In genomic region chr2:121242175-121242875, GRCh38 we compare ENCODE assay signal across 23 cellular contexts. TPM values are rescaled to one million over a fixed set of nuclear protein-coding genes. Genes with fewer than 3 reads are reported as not detected.
"Had no signal": no experiment of that assay in that cellular context is flagged by ENCODE, and none has a peak within 500 bp of the region (broad histone marks: within the 10 kb centered on the region; RNA-seq: fewer than 3 reads in every experiment).

No MANE protein-coding gene starts in this region.

- H3K36me3 Mint-ChIP-seq: activated CD4-positive, alpha-beta memory T cell treated with anti-CD3 and anti-CD28 coated beads for 36 hours; natural killer cell; stimulated activated memory B cell treated with anti-CD40 and anti-IgM and Interleukin-4, amounts not matched to agents 10 μg/mL and 1 μg/mL and 100 μg/mL, for 72 hours had no signal

- H3K27me3 Mint-ChIP-seq: activated CD4-positive, alpha-beta memory T cell treated with anti-CD3 and anti-CD28 coated beads for 36 hours; activated naive CD8-positive, alpha-beta T cell treated with anti-CD3 and anti-CD28 coated beads, Interleukin-2, amount 50 U/mL, for 24 hours; stimulated activated memory B cell treated with anti-CD40 and anti-IgM and Interleukin-4, amounts not matched to agents 10 μg/mL and 1 μg/mL and 100 μg/mL, for 72 hours had no signal

- H3K9me3 Mint-ChIP-seq: activated CD4-positive, alpha-beta memory T cell treated with anti-CD3 and anti-CD28 coated beads for 36 hours; activated naive CD8-positive, alpha-beta T cell treated with anti-CD3 and anti-CD28 coated beads, Interleukin-2, amount 50 U/mL, for 24 hours; natural killer cell; stimulated activated memory B cell treated with anti-CD40 and anti-IgM and Interleukin-4, amounts not matched to agents 10 μg/mL and 1 μg/mL and 100 μg/mL, for 72 hours had no signal

- H3K27me3 ChIP-seq: body of pancreas, stomach, suprapubic skin, upper lobe of left lung had no signal

- H3K4me3 Mint-ChIP-seq: activated CD4-positive, alpha-beta memory T cell treated with anti-CD3 and anti-CD28 coated beads for 36 hours; activated naive CD8-positive, alpha-beta T cell treated with anti-CD3 and anti-CD28 coated beads, Interleukin-2, amount 50 U/mL, for 24 hours; natural killer cell; stimulated activated memory B cell treated with anti-CD40 and anti-IgM and Interleukin-4, amounts not matched to agents 10 μg/mL and 1 μg/mL and 100 μg/mL, for 72 hours; T-helper 17 cell had no signal

- H3K27ac Mint-ChIP-seq: activated CD4-positive, alpha-beta memory T cell treated with anti-CD3 and anti-CD28 coated beads for 36 hours; activated naive CD8-positive, alpha-beta T cell treated with anti-CD3 and anti-CD28 coated beads, Interleukin-2, amount 50 U/mL, for 24 hours; natural killer cell; stimulated activated memory B cell treated with anti-CD40 and anti-IgM and Interleukin-4, amounts not matched to agents 10 μg/mL and 1 μg/mL and 100 μg/mL, for 72 hours; T-helper 17 cell had no signal

- H3K9me3 ChIP-seq: body of pancreas, stomach, suprapubic skin, upper lobe of left lung had no signal

- H3K4me3 ChIP-seq: body of pancreas, stomach, suprapubic skin, upper lobe of left lung had no signal

- H3K4me1 ChIP-seq: body of pancreas, parathyroid adenoma, stomach, suprapubic skin, upper lobe of left lung had no signal

- H3K4me1 Mint-ChIP-seq: activated naive CD8-positive, alpha-beta T cell treated with anti-CD3 and anti-CD28 coated beads, Interleukin-2, amount 50 U/mL, for 24 hours; natural killer cell; stimulated activated memory B cell treated with anti-CD40 and anti-IgM and Interleukin-4, amounts not matched to agents 10 μg/mL and 1 μg/mL and 100 μg/mL, for 72 hours; T-helper 17 cell had no signal

- DNase-seq: activated CD4-positive, alpha-beta memory T cell treated with anti-CD3 and anti-CD28 coated beads for 36 hours; activated CD4-positive, alpha-beta T cell treated with anti-CD3 and anti-CD28 coated beads for 48 hours; activated CD4-positive, CD25-positive, alpha-beta regulatory T cell; activated naive CD4-positive, alpha-beta T cell treated with anti-CD3 and anti-CD28 coated beads, Interleukin-2, amount 50 U/mL, for 16 hours; activated naive CD8-positive, alpha-beta T cell treated with anti-CD3 and anti-CD28 coated beads, Interleukin-2, amount 50 U/mL, for 24 hours; activated T-cell treated with anti-CD3 and anti-CD28 coated beads, Interleukin-2, amount 50 U/mL, for 48 hours; body of pancreas; effector memory CD4-positive, alpha-beta T cell; foreskin melanocyte; kidney glomerular epithelial cell; left ventricle myocardium superior; midbrain; natural killer cell; small intestine; stimulated activated CD4-positive, alpha-beta T cell treated with anti-CD3 and anti-CD28 coated beads, Interleukin-15, amount 100 ng/mL, for 24 hours; stomach; SW 1271; T-helper 17 cell; upper lobe of left lung had no signal

- H3K27ac ChIP-seq: body of pancreas, parathyroid adenoma, stomach, suprapubic skin, upper lobe of left lung had no signal

RNA-seq across cellular contexts. Expression of gene TFCP2L1, which starts 42.7 kb away (rescaled TPM):
- total RNA-seq: dermis microvascular lymphatic vessel endothelial cell had no signal
